ENCODE assay signal across 1 cellular context in the genomic region with DNA sequence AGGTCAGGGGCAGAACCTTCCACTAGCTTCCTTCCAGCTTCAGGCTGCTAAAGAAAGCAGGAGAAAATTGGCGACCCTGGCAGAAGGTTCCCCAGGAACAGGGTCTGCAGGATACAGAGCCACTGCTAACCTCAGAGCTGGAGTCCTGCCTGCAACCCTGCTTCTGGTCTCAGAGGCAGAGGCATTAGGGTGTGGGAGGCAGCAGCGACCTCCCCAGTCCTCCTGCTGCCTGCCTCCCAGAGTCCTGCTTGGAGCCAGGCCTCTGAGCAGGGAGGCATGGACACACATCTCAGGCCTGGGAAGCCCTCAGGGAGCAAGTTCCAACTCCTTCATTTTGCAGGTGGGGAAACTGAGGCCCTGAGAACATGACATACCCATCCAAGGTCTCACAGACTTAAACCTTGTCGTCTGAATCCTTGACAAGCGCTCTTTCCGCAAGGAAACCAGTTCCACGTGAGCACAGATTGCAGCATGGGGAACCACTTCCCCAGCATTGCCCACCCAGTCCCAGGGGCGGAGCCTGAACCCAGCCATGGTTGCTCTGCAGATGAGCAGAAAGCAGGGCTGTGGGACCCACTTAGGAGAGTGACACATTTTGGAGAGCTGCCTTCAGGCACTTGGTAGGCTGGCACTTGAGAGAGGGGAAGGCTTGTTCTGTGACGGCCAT.
TF ChIP-seq lines count a peak whose summit lies in the region.

No MANE protein-coding gene starts in this region.

TF ChIP-seq in GM23338, 12 proteins besides CTCF, POLR2A, EP300 and RAD21 (continued from another document):
- TF ChIP-seq, protein P1, sequence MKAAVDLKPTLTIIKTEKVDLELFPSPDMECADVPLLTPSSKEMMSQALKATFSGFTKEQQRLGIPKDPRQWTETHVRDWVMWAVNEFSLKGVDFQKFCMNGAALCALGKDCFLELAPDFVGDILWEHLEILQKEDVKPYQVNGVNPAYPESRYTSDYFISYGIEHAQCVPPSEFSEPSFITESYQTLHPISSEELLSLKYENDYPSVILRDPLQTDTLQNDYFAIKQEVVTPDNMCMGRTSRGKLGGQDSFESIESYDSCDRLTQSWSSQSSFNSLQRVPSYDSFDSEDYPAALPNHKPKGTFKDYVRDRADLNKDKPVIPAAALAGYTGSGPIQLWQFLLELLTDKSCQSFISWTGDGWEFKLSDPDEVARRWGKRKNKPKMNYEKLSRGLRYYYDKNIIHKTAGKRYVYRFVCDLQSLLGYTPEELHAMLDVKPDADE (IDR thresholded peaks at IDR 0.05): no peak
- TF ChIP-seq CREB1 (CRISPR knock-in tag; IDR thresholded peaks at IDR 0.05; ENCODE audit: low read depth) (no peak), JUNB (IDR thresholded peaks at IDR 0.05; ENCODE audit: unreplicated experiment) (no peak)
- TF ChIP-seq, protein P2, sequence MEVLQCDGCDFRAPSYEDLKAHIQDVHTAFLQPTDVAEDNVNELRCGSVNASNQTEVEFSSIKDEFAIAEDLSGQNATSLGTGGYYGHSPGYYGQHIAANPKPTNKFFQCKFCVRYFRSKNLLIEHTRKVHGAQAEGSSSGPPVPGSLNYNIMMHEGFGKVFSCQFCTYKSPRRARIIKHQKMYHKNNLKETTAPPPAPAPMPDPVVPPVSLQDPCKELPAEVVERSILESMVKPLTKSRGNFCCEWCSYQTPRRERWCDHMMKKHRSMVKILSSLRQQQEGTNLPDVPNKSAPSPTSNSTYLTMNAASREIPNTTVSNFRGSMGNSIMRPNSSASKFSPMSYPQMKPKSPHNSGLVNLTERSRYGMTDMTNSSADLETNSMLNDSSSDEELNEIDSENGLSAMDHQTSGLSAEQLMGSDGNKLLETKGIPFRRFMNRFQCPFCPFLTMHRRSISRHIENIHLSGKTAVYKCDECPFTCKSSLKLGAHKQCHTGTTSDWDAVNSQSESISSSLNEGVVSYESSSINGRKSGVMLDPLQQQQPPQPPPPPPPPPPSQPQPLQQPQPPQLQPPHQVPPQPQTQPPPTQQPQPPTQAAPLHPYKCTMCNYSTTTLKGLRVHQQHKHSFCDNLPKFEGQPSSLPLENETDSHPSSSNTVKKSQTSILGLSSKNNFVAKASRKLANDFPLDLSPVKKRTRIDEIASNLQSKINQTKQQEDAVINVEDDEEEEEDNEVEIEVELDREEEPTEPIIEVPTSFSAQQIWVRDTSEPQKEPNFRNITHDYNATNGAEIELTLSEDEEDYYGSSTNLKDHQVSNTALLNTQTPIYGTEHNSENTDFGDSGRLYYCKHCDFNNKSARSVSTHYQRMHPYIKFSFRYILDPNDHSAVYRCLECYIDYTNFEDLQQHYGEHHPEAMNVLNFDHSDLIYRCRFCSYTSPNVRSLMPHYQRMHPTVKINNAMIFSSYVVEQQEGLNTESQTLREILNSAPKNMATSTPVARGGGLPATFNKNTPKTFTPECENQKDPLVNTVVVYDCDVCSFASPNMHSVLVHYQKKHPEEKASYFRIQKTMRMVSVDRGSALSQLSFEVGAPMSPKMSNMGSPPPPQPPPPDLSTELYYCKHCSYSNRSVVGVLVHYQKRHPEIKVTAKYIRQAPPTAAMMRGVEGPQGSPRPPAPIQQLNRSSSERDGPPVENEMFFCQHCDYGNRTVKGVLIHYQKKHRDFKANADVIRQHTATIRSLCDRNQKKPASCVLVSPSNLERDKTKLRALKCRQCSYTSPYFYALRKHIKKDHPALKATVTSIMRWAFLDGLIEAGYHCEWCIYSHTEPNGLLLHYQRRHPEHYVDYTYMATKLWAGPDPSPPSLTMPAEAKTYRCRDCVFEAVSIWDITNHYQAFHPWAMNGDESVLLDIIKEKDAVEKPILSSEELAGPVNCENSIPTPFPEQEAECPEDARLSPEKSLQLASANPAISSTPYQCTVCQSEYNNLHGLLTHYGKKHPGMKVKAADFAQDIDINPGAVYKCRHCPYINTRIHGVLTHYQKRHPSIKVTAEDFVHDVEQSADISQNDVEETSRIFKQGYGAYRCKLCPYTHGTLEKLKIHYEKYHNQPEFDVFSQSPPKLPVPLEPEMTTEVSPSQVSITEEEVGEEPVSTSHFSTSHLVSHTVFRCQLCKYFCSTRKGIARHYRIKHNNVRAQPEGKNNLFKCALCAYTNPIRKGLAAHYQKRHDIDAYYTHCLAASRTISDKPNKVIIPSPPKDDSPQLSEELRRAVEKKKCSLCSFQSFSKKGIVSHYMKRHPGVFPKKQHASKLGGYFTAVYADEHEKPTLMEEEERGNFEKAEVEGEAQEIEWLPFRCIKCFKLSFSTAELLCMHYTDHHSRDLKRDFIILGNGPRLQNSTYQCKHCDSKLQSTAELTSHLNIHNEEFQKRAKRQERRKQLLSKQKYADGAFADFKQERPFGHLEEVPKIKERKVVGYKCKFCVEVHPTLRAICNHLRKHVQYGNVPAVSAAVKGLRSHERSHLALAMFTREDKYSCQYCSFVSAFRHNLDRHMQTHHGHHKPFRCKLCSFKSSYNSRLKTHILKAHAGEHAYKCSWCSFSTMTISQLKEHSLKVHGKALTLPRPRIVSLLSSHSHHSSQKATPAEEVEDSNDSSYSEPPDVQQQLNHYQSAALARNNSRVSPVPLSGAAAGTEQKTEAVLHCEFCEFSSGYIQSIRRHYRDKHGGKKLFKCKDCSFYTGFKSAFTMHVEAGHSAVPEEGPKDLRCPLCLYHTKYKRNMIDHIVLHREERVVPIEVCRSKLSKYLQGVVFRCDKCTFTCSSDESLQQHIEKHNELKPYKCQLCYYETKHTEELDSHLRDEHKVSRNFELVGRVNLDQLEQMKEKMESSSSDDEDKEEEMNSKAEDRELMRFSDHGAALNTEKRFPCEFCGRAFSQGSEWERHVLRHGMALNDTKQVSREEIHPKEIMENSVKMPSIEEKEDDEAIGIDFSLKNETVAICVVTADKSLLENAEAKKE (CRISPR knock-in tag; IDR thresholded peaks at IDR 0.05): no peak
TF ChIP-seq in GM23338: peak in this region for 0.
